ENCODE assay signal across 33 cellular contexts in genomic region chr5:152701305-152701704, GRCh38.
"Had no signal": no experiment of that assay in that cellular context is flagged by ENCODE, and none has a peak within 500 bp of the region (broad histone marks: within the 10 kb centered on the region; RNA-seq: fewer than 3 reads in every experiment).

No MANE protein-coding gene starts in this region.

- H3K4me3 ChIP-seq: adrenal gland, cardiac muscle cell, colonic mucosa, dorsolateral prefrontal cortex, gastrocnemius medialis, mucosa of descending colon, ovary, skin epidermis, testis, uterus had no signal

- H3K27me3 ChIP-seq: adrenal gland, cardiac muscle cell, colonic mucosa, dorsolateral prefrontal cortex, gastrocnemius medialis, neutrophil, ovary, testis, uterus had no signal

- ATAC-seq: effector memory CD8-positive, alpha-beta T cell; gastrocnemius medialis; left ventricle myocardium superior; mucosa of descending colon; natural killer cell treated with Interleukin-12 subunit alpha and Interleukin-12 subunit beta and Interleukin-15 and Interleukin-18, amount 100 ng/mL, for 72 hours; sciatic nerve; stimulated activated naive CD8-positive, alpha-beta T cell treated with anti-CD3 and anti-CD28 coated beads, Interleukin-15, Interleukin-2, amounts not matched to agents 100 U/mL and 50 U/mL, for 24 hours had no signal

- DNase-seq: activated CD4-positive, alpha-beta memory T cell treated with anti-CD3 and anti-CD28 coated beads for 36 hours; activated CD4-positive, alpha-beta T cell treated with anti-CD3 and anti-CD28 coated beads, Interleukin-2, amount 10 ng/mL, durations not matched to agents 24 days and 14 days; activated CD4-positive, CD25-positive, alpha-beta regulatory T cell treated with anti-CD3 and anti-CD28 coated beads, Interleukin-2, amount 50 U/mL, for 72 hours; activated CD8-positive, alpha-beta memory T cell treated with anti-CD3 and anti-CD28 coated beads, Interleukin-2, amount 50 U/mL, for 4 hours; activated effector memory CD4-positive, alpha-beta T cell treated with anti-CD3 and anti-CD28 coated beads, Interleukin-2, amount 50 U/mL, for 16 hours; activated naive CD4-positive, alpha-beta T cell treated with anti-CD3 and anti-CD28 coated beads for 36 hours; activated naive CD8-positive, alpha-beta T cell treated with anti-CD3 and anti-CD28 coated beads for 36 hours; activated T-cell treated with anti-CD3 and anti-CD28 coated beads, Interleukin-2, amount 50 U/mL, for 1 hour; adrenal gland; aorta; cerebellar nuclear complex; colonic mucosa; dorsolateral prefrontal cortex; effector memory CD8-positive, alpha-beta T cell; erythroblast; gastrocnemius medialis; glutamatergic neuron; islet precursor cell; left ventricle myocardium superior; mucosa of descending colon; ovary; retina; stimulated activated CD4-positive, alpha-beta T cell treated with anti-CD3 and anti-CD28 coated beads, Interleukin-12 subunit alpha, Interleukin-12 subunit beta, amount 100 ng/mL, for 4 hours; stimulated activated CD4-positive, alpha-beta T cell treated with anti-CD3 and anti-CD28 coated beads, Interleukin-4, amount 100 ng/mL, for 1 hour; stimulated activated naive CD8-positive, alpha-beta T cell treated with anti-CD3 and anti-CD28 coated beads, Interleukin-15, Interleukin-2, amounts not matched to agents 100 U/mL and 50 U/mL, for 24 hours; testis; trophoblast cell; uterus had no signal

- H3K9me3 ChIP-seq: adrenal gland, colonic mucosa, gastrocnemius medialis, mucosa of descending colon, ovary, testis, uterus had no signal

- H3K4me1 ChIP-seq: adrenal gland, colonic mucosa, gastrocnemius medialis, testis, uterus had no signal

- H3K27ac ChIP-seq: adrenal gland, cardiac muscle cell, colonic mucosa, dorsolateral prefrontal cortex, gastrocnemius medialis, neutrophil, ovary, skin epidermis, testis, uterus had no signal

- H3K36me3 ChIP-seq: adrenal gland, cardiac muscle cell, colonic mucosa, gastrocnemius medialis, neutrophil, ovary, uterus had no signal
